In genomic region chr12:121889267-121889624, GRCh38 we compare ENCODE assay signal across 1 cellular context.
TF ChIP-seq lines count a peak whose summit lies in the region.

No MANE protein-coding gene starts in this region.

TF ChIP-seq in H1, 55 proteins besides CTCF, POLR2A, EP300 and RAD21 (continued from another document):
- no peak for TF ChIP-seq HDAC6 (IDR thresholded peaks at IDR 0.05; ENCODE audit: low read depth, low read length)
- peak; percentile 97 for TF ChIP-seq TCF12 (IDR thresholded peaks at IDR 0.05; ENCODE audit: low read depth, low read length)
- no peak for TF ChIP-seq GABPA (IDR thresholded peaks at IDR 0.05; ENCODE audit: borderline replicate concordance, insufficient read depth, low read length)
